Comparison of ENCODE assay signal across 12 cellular contexts in the genomic region with DNA sequence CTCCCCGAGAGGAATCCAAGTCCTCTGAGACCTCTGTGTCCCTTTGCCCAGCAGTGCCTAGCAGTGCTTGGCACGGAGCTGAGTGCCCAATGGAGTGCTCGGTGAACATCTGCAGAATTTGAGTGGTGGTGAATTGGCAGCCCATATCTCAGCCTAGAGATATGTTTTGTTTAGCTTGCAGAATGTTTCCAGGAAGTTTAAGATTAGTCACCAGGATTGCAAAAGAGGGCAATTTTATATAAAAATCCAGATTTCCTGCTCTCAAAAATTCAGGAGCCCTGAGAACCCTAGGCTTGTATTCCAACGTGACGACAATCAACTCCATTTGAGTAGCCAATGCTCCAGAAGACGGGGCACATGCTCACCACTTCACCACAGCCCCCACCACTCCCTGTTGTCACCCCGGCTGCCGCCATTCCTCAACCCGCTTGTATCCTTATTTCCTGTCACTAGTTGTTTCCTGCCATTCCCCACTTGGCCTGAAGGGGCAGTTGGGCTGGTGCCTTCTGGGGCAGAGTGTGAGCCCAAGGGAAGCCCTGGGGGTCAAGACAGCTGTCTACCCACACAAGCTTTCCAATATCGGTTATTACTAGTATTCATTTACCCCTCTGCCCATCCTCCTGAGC.
DNase-seq lines count a peak whose midpoint lies in the region; FAIRE-seq and TF ChIP-seq lines count a peak whose summit lies in the region.
"Had no signal": no experiment of that assay in that cellular context is flagged by ENCODE, and none has a peak within 500 bp of the region (broad histone marks: within the 10 kb centered on the region; RNA-seq: fewer than 3 reads in every experiment).

No MANE protein-coding gene starts in this region.

- H2AFZ ChIP-seq in GM23248: no peak overlapping the region

- H3K79me2 ChIP-seq in GM23248 (ENCODE audit: insufficient read depth): no peaks in the 10 kb centered on the region

- H3K27me3 ChIP-seq in GM23248 (replicated peaks; ENCODE audit: insufficient read depth) (no peaks in the 10 kb centered on the region), WERI-Rb-1 (ENCODE audit: insufficient read depth, low read depth, severe bottlenecking) (no peaks in the 10 kb centered on the region)

- DNase-seq in AG08395 (ENCODE audit: low spot score) (peak; percentile 13), GM23248 (peak; percentile 64), WERI-Rb-1 (peak; percentile 21), islet precursor cell (peak; percentile 60), kidney (no peak), cerebellar nuclear complex (lab: John Stamatoyannopoulos, UW) (no peak), GDM1 (lab: John Stamatoyannopoulos, UW) (no peak), SIG-M5 (lab: John Stamatoyannopoulos, UW) (no peak)
- DNase-seq: activated B cell treated with CpG ODN at 0.5 μM for 24 hours, NCI-H1105 treated with DMSO at 0.1 percent for 48 hours had no signal

- H3K4me1 ChIP-seq in GM23248 (ENCODE audit: insufficient read depth) (0 out of 2 replicates have a peak, but pooled peaks cover 4% of the 10 kb centered on the region), kidney (ENCODE audit: control insufficient read depth in 1 of 2, insufficient read depth in 1 of 2, low read depth in 1 of 2, low read length in 2 of 2) (peaks cover 0 to 3% of the 10 kb centered on the region in 2 donors)

- H4K20me1 ChIP-seq in GM23248 (ENCODE audit: insufficient read depth): no peaks in the 10 kb centered on the region

- peak; percentile 32 for TF ChIP-seq CTCF in WERI-Rb-1 (IDR thresholded peaks at IDR 0.05; ENCODE audit: low read depth, low read length)
- TF ChIP-seq CTCF in kidney (IDR thresholded peaks at IDR 0.05; ENCODE audit: borderline replicate concordance, extremely low read depth, insufficient read depth): no peak

- no peak overlapping the region for H3K4me2 ChIP-seq in GM23248 (ENCODE audit: unreplicated experiment)

- H3K9ac ChIP-seq in GM23248: no peak overlapping the region
- no peak overlapping the region for H3K9ac ChIP-seq in kidney (ENCODE audit: low read length in 2 of 2)

- H3K4me3 ChIP-seq in GM23248 (no peak overlapping the region), WERI-Rb-1 (ENCODE audit: low read depth, low read length) (no peak overlapping the region), kidney (ENCODE audit: low read length in 2 of 2) (no peak overlapping the region)

- WGBS in GM23248 (ENCODE audit: low coverage in 1 of 2, low lambda C conversion rate in 2 of 2, missing lambda C conversion rate in 2 of 2), 2 experiments: 31 to 56% methylated on average over 4 to 10 of the region's 10 CpGs

- H3K9me3 ChIP-seq in GM23248 (ENCODE audit: low read depth) (no peaks in the 10 kb centered on the region), WERI-Rb-1 (ENCODE audit: severe bottlenecking) (no peaks in the 10 kb centered on the region), kidney (ENCODE audit: control insufficient read depth in 1 of 2, low read length in 2 of 2) (no peaks in the 10 kb centered on the region)

- H3K36me3 ChIP-seq in GM23248 (ENCODE audit: low read depth) (no peaks in the 10 kb centered on the region), WERI-Rb-1 (no peaks in the 10 kb centered on the region), kidney (ENCODE audit: control insufficient read depth in 1 of 2, insufficient read depth in 2 of 2, low read length in 2 of 2) (no peaks in the 10 kb centered on the region)

- intact Hi-C loops in kidney (cut with DNase I): no loop called here

- H3F3A ChIP-seq in GM23248 (ENCODE audit: insufficient read depth): no peaks in the 10 kb centered on the region

- no peak for FAIRE-seq in kidney (lab: Jason Lieb, UNC)
- FAIRE-seq: colon, G401.6 had no signal

- H3K27ac ChIP-seq in GM23248 (peak overlapping the region; percentile 26; the same call in 1 of the 2 replicates), WERI-Rb-1 (no peak overlapping the region), kidney (ENCODE audit: low read depth in 2 of 2, low read length in 2 of 2) (no peak overlapping the region)

- in situ Hi-C loops in GM23248 (cut with MboI): no loop called here

- H3K9me2 ChIP-seq in GM23248 (ENCODE audit: insufficient read depth): no peaks in the 10 kb centered on the region

Comparison
In these comparisons a context has a peak if more than half of its experiments do, and no peak if none do; other contexts are left out.
1. DNase-seq: peak in AG08395 (single experiment), GM23248 (single experiment), WERI-Rb-1 (single experiment) and islet precursor cell (single experiment); none in kidney (single experiment), cerebellar nuclear complex (0 of 2), GDM1 (single experiment) and SIG-M5 (single experiment).